ENCODE assay signal across 17 cellular contexts in genomic region chr11:78265326-78265725, GRCh38.
"Had no signal": no experiment of that assay in that cellular context is flagged by ENCODE, and none has a peak within 500 bp of the region (broad histone marks: within the 10 kb centered on the region; RNA-seq: fewer than 3 reads in every experiment).

No MANE protein-coding gene starts in this region.

- H3K27ac Mint-ChIP-seq: activated CD4-positive, alpha-beta T cell treated with anti-CD3 and anti-CD28 coated beads for 36 hours; activated naive CD8-positive, alpha-beta T cell treated with anti-CD3 and anti-CD28 coated beads for 36 hours; stimulated activated naive B cell treated with anti-CD40 and anti-IgM and Interleukin-4, amounts not matched to agents 10 μg/mL and 1 μg/mL and 100 μg/mL, for 72 hours; WTC11 had no signal

- H3K27ac ChIP-seq: cardiac muscle cell, gastrocnemius medialis, heart left ventricle, pancreas, spleen had no signal

- H3K4me3 Mint-ChIP-seq: activated CD4-positive, alpha-beta T cell treated with anti-CD3 and anti-CD28 coated beads for 36 hours; activated naive CD8-positive, alpha-beta T cell treated with anti-CD3 and anti-CD28 coated beads for 36 hours; naive B cell; stimulated activated naive B cell treated with anti-CD40 and anti-IgM and Interleukin-4, amounts not matched to agents 10 μg/mL and 1 μg/mL and 100 μg/mL, for 72 hours; WTC11 had no signal

- H3K4me1 ChIP-seq: pancreas had no signal

- H3K9me3 ChIP-seq: gastrocnemius medialis, heart left ventricle, mucosa of descending colon, pancreas, spleen, tibial artery had no signal

- H3K4me1 Mint-ChIP-seq: activated CD4-positive, alpha-beta T cell treated with anti-CD3 and anti-CD28 coated beads for 36 hours; activated naive CD8-positive, alpha-beta T cell treated with anti-CD3 and anti-CD28 coated beads for 36 hours had no signal

- H3K27me3 ChIP-seq: cardiac muscle cell, gastrocnemius medialis, heart left ventricle, pancreas, spleen, tibial artery had no signal

- H3K4me3 ChIP-seq: cardiac muscle cell, gastrocnemius medialis, heart left ventricle, mucosa of descending colon, pancreas, spleen, tibial artery had no signal

- DNase-seq: activated CD4-positive, alpha-beta T cell treated with anti-CD3 and anti-CD28 coated beads for 36 hours; activated CD4-positive, alpha-beta T cell treated with anti-CD3 and anti-CD28 coated beads, Interleukin-2, amount 50 U/mL, for 48 hours; activated naive CD8-positive, alpha-beta T cell treated with anti-CD3 and anti-CD28 coated beads for 36 hours; amniotic stem cell; dermis blood vessel endothelial cell; gastrocnemius medialis; heart left ventricle; mesenchymal stem cell; mucosa of descending colon; naive B cell; pancreas; spleen; stimulated activated naive B cell treated with anti-CD40 and anti-IgM and Interleukin-4, amounts not matched to agents 10 μg/mL and 1 μg/mL and 100 μg/mL, for 72 hours; tibial artery had no signal

- H3K36me3 Mint-ChIP-seq: activated naive CD8-positive, alpha-beta T cell treated with anti-CD3 and anti-CD28 coated beads for 36 hours; WTC11 had no signal

- H3K36me3 ChIP-seq: cardiac muscle cell, gastrocnemius medialis, heart left ventricle, pancreas, tibial artery had no signal

- ATAC-seq: activated CD4-positive, alpha-beta T cell treated with anti-CD3 and anti-CD28 coated beads for 36 hours; gastrocnemius medialis; heart left ventricle; mucosa of descending colon; pancreas; sciatic nerve; stimulated activated naive B cell treated with anti-CD40 and anti-IgM and Interleukin-4, amounts not matched to agents 10 μg/mL and 1 μg/mL and 100 μg/mL, for 72 hours; WTC11 had no signal

- H3K27me3 Mint-ChIP-seq: activated CD4-positive, alpha-beta T cell treated with anti-CD3 and anti-CD28 coated beads for 36 hours; naive B cell; stimulated activated naive B cell treated with anti-CD40 and anti-IgM and Interleukin-4, amounts not matched to agents 10 μg/mL and 1 μg/mL and 100 μg/mL, for 72 hours had no signal
